In the genomic region with DNA sequence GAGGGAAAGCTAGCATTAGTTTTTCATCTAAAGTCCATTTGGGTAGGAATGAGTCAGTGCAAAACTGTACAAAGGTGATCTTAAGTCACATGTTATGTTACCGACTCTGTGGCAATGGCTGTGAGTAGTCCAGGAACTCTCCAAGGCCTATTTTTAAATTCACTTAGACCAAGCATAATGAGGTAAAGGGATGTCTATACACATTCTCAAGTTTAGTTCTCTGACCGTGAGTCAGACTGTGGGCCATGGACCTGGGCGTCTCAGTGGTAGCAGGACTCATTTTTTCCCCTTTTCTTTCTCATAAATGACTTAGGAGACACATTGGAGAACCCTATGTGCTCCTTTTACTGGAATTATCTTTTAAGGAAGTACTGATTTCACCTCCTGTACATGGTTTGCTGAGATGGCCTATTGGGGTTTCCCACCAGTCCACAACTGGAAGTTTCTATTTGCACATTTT, we compare ENCODE assay signal across 9 cellular contexts.
A peak's percentile ranks its signal among the peaks of the same experiment; 100 is the strongest.
DNase-seq lines count a peak whose midpoint lies in the region; ATAC-seq and TF ChIP-seq lines count a peak whose summit lies in the region.
"Had no signal": no experiment of that assay in that cellular context is flagged by ENCODE, and none has a peak within 500 bp of the region (broad histone marks: within the 10 kb centered on the region; RNA-seq: fewer than 3 reads in every experiment).

No MANE protein-coding gene starts in this region.

- peak overlapping the region; percentile 83 for H3K27ac ChIP-seq in AG04450 (ENCODE audit: low read depth, low read length)
- no peak overlapping the region for H3K27ac ChIP-seq in mammary epithelial cell (ENCODE audit: insufficient read depth, low read depth, low read length)
- H3K27ac ChIP-seq: VCaP had no signal

- WGBS in mammary epithelial cell (ENCODE audit: low coverage, missing lambda C conversion rate): 76% methylated on average over 3 of the region's 3 CpGs

- H3K9ac ChIP-seq in mammary epithelial cell (ENCODE audit: insufficient read depth, low read length): no peak overlapping the region

- H3K27me3 ChIP-seq in AG04450 (ENCODE audit: control insufficient read depth, insufficient read depth, low read length): no peaks in the 10 kb centered on the region
- no peaks in the 10 kb centered on the region for H3K27me3 ChIP-seq in mammary epithelial cell (ENCODE audit: insufficient read depth, low read length)

- H3K79me2 ChIP-seq in mammary epithelial cell (ENCODE audit: insufficient read depth, low read length): no peaks in the 10 kb centered on the region

- dilution Hi-C loops in mammary epithelial cell (cut with HindIII; ENCODE audit: low sequenced_read_pairs): no loop called here

- peaks cover 78% of the 10 kb centered on the region for H3K4me1 Mint-ChIP-seq in HFFc6 (ENCODE audit: low read depth)

- no peak overlapping the region for H3K4me3 ChIP-seq in AG04450 (ENCODE audit: low read depth, low read length)
- H3K4me3 ChIP-seq in mammary epithelial cell (replicated peaks in 1 of 3; ENCODE audit: insufficient read depth in 1 of 3, low read depth in 2 of 3, low read length in 3 of 3): no peak overlapping the region

- H3K4me1 ChIP-seq in mammary epithelial cell (ENCODE audit: insufficient read depth, low read length): peaks cover 8% of the 10 kb centered on the region

- H3K4me2 ChIP-seq in mammary epithelial cell (ENCODE audit: insufficient read depth, low read depth, low read length): no peak overlapping the region

- H2AFZ ChIP-seq in mammary epithelial cell (ENCODE audit: low read depth, low read length): no peak overlapping the region

- H3K9me3 Mint-ChIP-seq in HFFc6: no peaks in the 10 kb centered on the region

- BruUV-seq in mammary epithelial cell (replicated peaks; lab: Mats Ljungman, UMichigan): no TSS peak

- CTCF ChIA-PET in AG04450 (lab: Charles Lee): interaction anchor here (0.5 kb wide), 1 partner anchor 110 kb away, joined by 3 read pairs; no protein-coding TSS in a partner anchor
- CTCF ChIA-PET in mammary epithelial cell (lab: Charles Lee; ENCODE audit: low non-redundant PET): no interaction called here

- DNase-seq in AG04450 (ENCODE audit: low read depth, low spot score) (peak; percentile 83), HFFc6 (peak; percentile 95), mammary epithelial cell (peak; percentile 43), myocyte (ENCODE audit: low read depth) (peak; percentile 65), NCI-H82 (lab: John Stamatoyannopoulos, UW) (no peak)

- peaks cover 6% of the 10 kb centered on the region; the same call in 1 of the 2 replicates for H3K36me3 Mint-ChIP-seq in HFFc6 (ENCODE audit: low read depth)

- no peaks in the 10 kb centered on the region for H4K20me1 ChIP-seq in mammary epithelial cell (ENCODE audit: insufficient read depth, low read length)

- no peak for TF ChIP-seq CTCF in AG04450 (IDR thresholded peaks at IDR 0.05; ENCODE audit: low read depth, low read length)
- TF ChIP-seq CTCF in HFFc6 (IDR thresholded peaks at IDR 0.05): no peak
- no peak for TF ChIP-seq CTCF in mammary epithelial cell (conservative IDR thresholded peaks at IDR 0.05 in 1 of 2, IDR thresholded peaks at IDR 0.05 in 1 of 2; ENCODE audit: extremely low read depth in 1 of 2, insufficient read depth in 1 of 2, low read depth in 1 of 2, low read length in 2 of 2)

- in situ Hi-C loops in mammary epithelial cell (cut with MboI; ENCODE audit: low sequenced_read_pairs in 2 of 2): loop anchor here in 1 of 2 donors (25.0 kb wide), 1 partner anchor 946 kb away; a partner anchor contains a TSS

- ATAC-seq in HG03439 (IDR thresholded peaks at IDR 0.05; ENCODE audit: unreplicated experiment): no peak
- ATAC-seq in HG02884 (IDR thresholded peaks at IDR 0.05; ENCODE audit: unreplicated experiment): no peak
- ATAC-seq in HG03378 (IDR thresholded peaks at IDR 0.05; ENCODE audit: unreplicated experiment): no peak

- intact Hi-C loops in mammary epithelial cell (cut with micrococcal nuclease): loop anchor here (10.0 kb wide), 1 partner anchor 272 kb away; no protein-coding TSS in a partner anchor

- no peaks in the 10 kb centered on the region; the same call in 1 of the 2 replicates for H3K27me3 Mint-ChIP-seq in HFFc6 (ENCODE audit: insufficient read depth)

- POLR2A ChIA-PET in AG04450 (lab: Yijun Ruan, JAX): no interaction called here

- peak overlapping the region; percentile 53 for H3K4me3 Mint-ChIP-seq in HFFc6

- H3K27ac Mint-ChIP-seq in HFFc6: peak overlapping the region; percentile 87

- H3K9me3 ChIP-seq in AG04450 (ENCODE audit: control insufficient read depth, insufficient read depth, low read length) (no peaks in the 10 kb centered on the region), mammary epithelial cell (replicated peaks; ENCODE audit: insufficient read depth, low read length) (no peaks in the 10 kb centered on the region)

- no peaks in the 10 kb centered on the region for H3K36me3 ChIP-seq in mammary epithelial cell (ENCODE audit: insufficient read depth, low read length)
